Comparison of ENCODE assay signal across 8 cellular contexts in genomic region chr10:35495521-35496238, GRCh38.
DNase-seq lines count a peak whose midpoint lies in the region; ATAC-seq, FAIRE-seq and TF ChIP-seq lines count a peak whose summit lies in the region.

No MANE protein-coding gene starts in this region.

- DNase-seq in GM03348 (ENCODE audit: low spot score) (peak; percentile 25), NCI-H69 (lab: John Stamatoyannopoulos, UW) (peak; percentile 42), left lung (no peak), GM10266 (ENCODE audit: extremely low spot score) (no peak), H54 (ENCODE audit: insufficient read length, low spot score) (no peak), RKO (ENCODE audit: low spot score) (no peak), HEK293T (ENCODE audit: extremely low spot score) (no peak)

- H3K27ac ChIP-seq in left lung, result peak overlapping the region in 1 of 2 donors; percentile 13

- H3K36me3 ChIP-seq in left lung, result no peaks in the 10 kb centered on the region

- H3K9me3 ChIP-seq in left lung, result no peaks in the 10 kb centered on the region

- no peak for TF ChIP-seq POLR2A in H54 (IDR thresholded peaks at IDR 0.05; ENCODE audit: low read depth, low read length)

- no peaks in the 10 kb centered on the region for H3K27me3 ChIP-seq in left lung

- CTCF ChIA-PET in HEK293T (lab: Yijun Ruan, JAX), result no interaction called here

- H3K4me3 ChIP-seq in left lung, result no peak overlapping the region

- H3K4me1 ChIP-seq in left lung, result peaks cover 8 to 30% of the 10 kb centered on the region in 2 donors

- POLR2A ChIA-PET in HEK293T (lab: Yijun Ruan, JAX), result no interaction called here

- ATAC-seq in GM21786 (IDR thresholded peaks at IDR 0.05; ENCODE audit: unreplicated experiment) (peak; percentile 49), left lung (peak; percentile 59)

- TF ChIP-seq CTCF in left lung (IDR thresholded peaks at IDR 0.05) (no peak), GM10266 (IDR thresholded peaks at IDR 0.05; ENCODE audit: control insufficient read depth, insufficient read depth, low read depth, missing control alignments) (no peak)

- intact Hi-C loops in left lung (cut with DNase I), result no loop called here

- no peak for FAIRE-seq in H54 (lab: Jason Lieb, UNC)

TF ChIP-seq in HEK293T, 16 proteins besides CTCF, POLR2A, EP300 and RAD21:
- TF ChIP-seq FOXA1 (IDR thresholded peaks at IDR 0.05) (no peak), SP1 (IDR thresholded peaks at IDR 0.05) (no peak), SUZ12 (IDR thresholded peaks at IDR 0.05) (no peak), L3MBTL2 (conservative IDR thresholded peaks at IDR 0.05) (no peak)
- TF ChIP-seq, protein P1, sequence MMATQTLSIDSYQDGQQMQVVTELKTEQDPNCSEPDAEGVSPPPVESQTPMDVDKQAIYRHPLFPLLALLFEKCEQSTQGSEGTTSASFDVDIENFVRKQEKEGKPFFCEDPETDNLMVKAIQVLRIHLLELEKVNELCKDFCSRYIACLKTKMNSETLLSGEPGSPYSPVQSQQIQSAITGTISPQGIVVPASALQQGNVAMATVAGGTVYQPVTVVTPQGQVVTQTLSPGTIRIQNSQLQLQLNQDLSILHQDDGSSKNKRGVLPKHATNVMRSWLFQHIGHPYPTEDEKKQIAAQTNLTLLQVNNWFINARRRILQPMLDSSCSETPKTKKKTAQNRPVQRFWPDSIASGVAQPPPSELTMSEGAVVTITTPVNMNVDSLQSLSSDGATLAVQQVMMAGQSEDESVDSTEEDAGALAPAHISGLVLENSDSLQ (IDR thresholded peaks at IDR 0.05), result no peak

Comparison
In these comparisons a context has a peak if more than half of its experiments do, and no peak if none do; other contexts are left out.
1. DNase-seq: peak in GM03348 (single experiment) and NCI-H69 (single experiment); none in left lung (0 of 2), GM10266 (single experiment), H54 (single experiment), RKO (single experiment) and HEK293T (single experiment).